Comparison of ENCODE assay signal across 18 cellular contexts in genomic region chr2:96631804-96632435, GRCh38. TPM values are rescaled to one million over a fixed set of nuclear protein-coding genes. Genes with fewer than 3 reads are reported as not detected.
DNase-seq lines count a peak whose midpoint lies in the region; ATAC-seq and TF ChIP-seq lines count a peak whose summit lies in the region.
"Had no signal": no experiment of that assay in that cellular context is flagged by ENCODE, and none has a peak within 500 bp of the region (broad histone marks: within the 10 kb centered on the region; RNA-seq: fewer than 3 reads in every experiment).

No MANE protein-coding gene starts in this region.

- ATAC-seq in mucosa of descending colon (peak; percentile 35), HG02840 (IDR thresholded peaks at IDR 0.05; ENCODE audit: low FRiP score, unreplicated experiment) (no peak)
- ATAC-seq: body of pancreas; stimulated activated naive CD8-positive, alpha-beta T cell treated with anti-CD3 and anti-CD28 coated beads, Interleukin-15, amount 100 ng/mL, for 72 hours had no signal

- no peaks in the 10 kb centered on the region for H3F3A ChIP-seq in Loucy (ENCODE audit: low read depth)

- no peaks in the 10 kb centered on the region for H3K9me2 ChIP-seq in Loucy (replicated peaks; ENCODE audit: low read depth, low read length)

- H3K4me2 ChIP-seq in Loucy (ENCODE audit: low read depth, low read length, poor library complexity, severe bottlenecking) = peak overlapping the region; percentile 36

- H4K20me1 ChIP-seq in Loucy (ENCODE audit: insufficient read depth, low read length, poor library complexity, severe bottlenecking) = peaks cover 44% of the 10 kb centered on the region

- intact Hi-C loops in mucosa of descending colon (cut with DNase I, micrococcal nuclease) = no loop called here

- H3K36me3 ChIP-seq in Loucy (ENCODE audit: insufficient read depth, low read length) (peaks cover 37% of the 10 kb centered on the region; the same call in 1 of the 2 replicates), mucosa of descending colon (ENCODE audit: low read depth) (no peaks in the 10 kb centered on the region)
- H3K36me3 ChIP-seq: ovary had no signal

- POLR2A ChIA-PET in activated CD4-positive, alpha-beta T cell treated with anti-CD3 and anti-CD28 coated beads, Interleukin-2, amount 10 ng/mL, durations not matched to agents 7 days and 5 days (lab: Charles Lee) = no interaction called here

- H3K79me2 ChIP-seq in Loucy (ENCODE audit: insufficient read depth, low read length) = peaks cover 75% of the 10 kb centered on the region

- no peak overlapping the region for H3K4me3 Mint-ChIP-seq in activated CD4-positive, alpha-beta T cell treated with anti-CD3 and anti-CD28 coated beads, Interleukin-2, amount 10 ng/mL, durations not matched to agents 7 days and 5 days
- H3K4me3 Mint-ChIP-seq: stimulated activated naive CD8-positive, alpha-beta T cell treated with anti-CD3 and anti-CD28 coated beads, Interleukin-15, amount 100 ng/mL, for 72 hours had no signal

- no peak overlapping the region for H3K27ac Mint-ChIP-seq in activated CD4-positive, alpha-beta T cell treated with anti-CD3 and anti-CD28 coated beads, Interleukin-2, amount 10 ng/mL, durations not matched to agents 7 days and 5 days
- H3K27ac Mint-ChIP-seq: activated T-helper 2 cell treated with anti-CD3 and anti-CD28 coated beads, Interferon-gamma antibody, Interleukin-2, Interleukin-4, amounts not matched to agents 10 μg/mL and 5 μg/mL and 100 μg/mL, durations not matched to agents 14 hours and 24 hours and 36 hours; stimulated activated naive CD8-positive, alpha-beta T cell treated with anti-CD3 and anti-CD28 coated beads, Interleukin-15, amount 100 ng/mL, for 72 hours had no signal

- peaks cover 32% of the 10 kb centered on the region for H3K4me1 Mint-ChIP-seq in activated CD4-positive, alpha-beta T cell treated with anti-CD3 and anti-CD28 coated beads, Interleukin-2, amount 10 ng/mL, durations not matched to agents 7 days and 5 days

- CTCF ChIA-PET in activated CD4-positive, alpha-beta T cell treated with anti-CD3 and anti-CD28 coated beads, Interleukin-2, amount 10 ng/mL, durations not matched to agents 7 days and 5 days (lab: Charles Lee) = interaction anchor here (1.1 kb wide), 1 partner anchor 14 kb away, joined by 3 read pairs; no protein-coding TSS in a partner anchor

- H3K9me3 Mint-ChIP-seq in activated CD4-positive, alpha-beta T cell treated with anti-CD3 and anti-CD28 coated beads, Interleukin-2, amount 10 ng/mL, durations not matched to agents 7 days and 5 days = no peaks in the 10 kb centered on the region
- H3K9me3 Mint-ChIP-seq: activated T-helper 2 cell treated with anti-CD3 and anti-CD28 coated beads, Interferon-gamma antibody, Interleukin-2, Interleukin-4, amounts not matched to agents 10 μg/mL and 5 μg/mL and 100 μg/mL, durations not matched to agents 14 hours and 24 hours and 36 hours; stimulated activated naive CD8-positive, alpha-beta T cell treated with anti-CD3 and anti-CD28 coated beads, Interleukin-15, amount 100 ng/mL, for 72 hours had no signal

- H3K36me3 Mint-ChIP-seq in activated CD4-positive, alpha-beta T cell treated with anti-CD3 and anti-CD28 coated beads, Interleukin-2, amount 10 ng/mL, durations not matched to agents 7 days and 5 days (ENCODE audit: low read depth) = peaks cover 63% of the 10 kb centered on the region

- TF ChIP-seq CTCF in Loucy (conservative IDR thresholded peaks at IDR 0.05; ENCODE audit: low read length) (no peak), epithelial cell of esophagus (IDR thresholded peaks at IDR 0.05; ENCODE audit: insufficient read depth, low read depth, low read length, missing control alignments) (no peak), mucosa of descending colon (IDR thresholded peaks at IDR 0.05) (no peak)

- H3K4me1 ChIP-seq in Loucy (ENCODE audit: insufficient read depth, low read length, poor library complexity, severe bottlenecking) (peaks cover 43% of the 10 kb centered on the region), mucosa of descending colon (ENCODE audit: low read depth) (peaks cover 21% of the 10 kb centered on the region)

- H2AFZ ChIP-seq in Loucy (ENCODE audit: low read length) = no peak overlapping the region

- H3K27me3 ChIP-seq in Loucy (ENCODE audit: insufficient read depth, low read length, poor library complexity, severe bottlenecking) = no peaks in the 10 kb centered on the region
- H3K27me3 ChIP-seq: body of pancreas, ovary had no signal

- no peaks in the 10 kb centered on the region for H3K27me3 Mint-ChIP-seq in activated CD4-positive, alpha-beta T cell treated with anti-CD3 and anti-CD28 coated beads, Interleukin-2, amount 10 ng/mL, durations not matched to agents 7 days and 5 days
- H3K27me3 Mint-ChIP-seq: stimulated activated naive CD8-positive, alpha-beta T cell treated with anti-CD3 and anti-CD28 coated beads, Interleukin-15, amount 100 ng/mL, for 72 hours had no signal

- H3K4me3 ChIP-seq in Loucy (ENCODE audit: low read length, poor library complexity, severe bottlenecking) (no peak overlapping the region), epithelial cell of esophagus (ENCODE audit: low read length) (no peak overlapping the region), mucosa of descending colon (no peak overlapping the region)
- H3K4me3 ChIP-seq: body of pancreas, ovary had no signal

- H3K9ac ChIP-seq in Loucy (ENCODE audit: low read depth, low read length, poor library complexity, severe bottlenecking) = no peak overlapping the region

- peak; percentile 15 for DNase-seq in AG08396 (ENCODE audit: low spot score)
- DNase-seq in epithelial cell of esophagus (ENCODE audit: low read depth) = peak; percentile 31
- DNase-seq in mucosa of descending colon = no peak
- no peak for DNase-seq in NCI-H1436 (lab: John Stamatoyannopoulos, UW)
- no peak for DNase-seq in epidermal melanocyte (ENCODE audit: insufficient read length, low spot score)
- DNase-seq in activated CD4-positive, alpha-beta T cell treated with anti-CD3 and anti-CD28 coated beads, Interleukin-2, amount 10 ng/mL, durations not matched to agents 7 days and 5 days = no peak
- DNase-seq: activated CD4-positive, alpha-beta T cell treated with anti-CD3 and anti-CD28 coated beads, Interleukin-2, amount 50 U/mL, for 4 hours; AML-193; body of pancreas; kidney; NCI-H2029 treated with DMSO at 0.1 percent for 48 hours; ovary; SHP77; stimulated activated naive CD8-positive, alpha-beta T cell treated with anti-CD3 and anti-CD28 coated beads, Interleukin-15, amount 100 ng/mL, for 72 hours; T-helper 9 cell had no signal

- no peaks in the 10 kb centered on the region for H3K9me3 ChIP-seq in Loucy (ENCODE audit: insufficient read depth, low read depth, low read length)
- H3K9me3 ChIP-seq in mucosa of descending colon = no peaks in the 10 kb centered on the region
- H3K9me3 ChIP-seq: body of pancreas, ovary had no signal

RNA-seq across cellular contexts. Expression of gene KANSL3, which starts 6.2 kb away (rescaled TPM):
- total RNA-seq in mucosa of descending colon = 10 to 100 TPM; 36.1 to 64.7 (median 49.2) TPM
- 10 to 100 TPM; 47.2 to 52.4 TPM for total RNA-seq in activated CD4-positive, alpha-beta T cell treated with anti-CD3 and anti-CD28 coated beads, Interleukin-2, amount 10 ng/mL, durations not matched to agents 7 days and 5 days

RNA-seq across cellular contexts. Expression of gene FER1L5, which starts 10.6 kb away (rescaled TPM):
- total RNA-seq in mucosa of descending colon = under 1 TPM in 1 of 3 donors, not detected in 2; 0.09 TPM
- total RNA-seq in activated CD4-positive, alpha-beta T cell treated with anti-CD3 and anti-CD28 coated beads, Interleukin-2, amount 10 ng/mL, durations not matched to agents 7 days and 5 days = not detected
- total RNA-seq: activated T-helper 2 cell treated with anti-CD3 and anti-CD28 coated beads, Interferon-gamma antibody, Interleukin-2, Interleukin-4, amounts not matched to agents 10 μg/mL and 5 μg/mL and 100 μg/mL, durations not matched to agents 14 hours and 24 hours and 36 hours had no signal

Comparison
In these comparisons a context has a peak if more than half of its experiments do, and no peak if none do; other contexts are left out.
1. DNase-seq: peak in AG08396 (single experiment) and epithelial cell of esophagus (single experiment); none in mucosa of descending colon (0 of 3), NCI-H1436 (single experiment), epidermal melanocyte (single experiment) and activated CD4-positive, alpha-beta T cell treated with anti-CD3 and anti-CD28 coated beads, Interleukin-2, amount 10 ng/mL, durations not matched to agents 7 days and 5 days (single experiment).